Comparison of ENCODE assay signal across 1 cellular context in genomic region chr20:49245921-49246740, GRCh38.
TF ChIP-seq lines count a peak whose summit lies in the region.

No MANE protein-coding gene starts in this region.

TF ChIP-seq in HepG2, 621 proteins besides CTCF, POLR2A, EP300 and RAD21 (continued from another document and continues in another):
- TF ChIP-seq AFF4 (CRISPR knock-in tag; IDR thresholded peaks at IDR 0.05) (no peak), DPF2 (CRISPR knock-in tag; IDR thresholded peaks at IDR 0.05; ENCODE audit: borderline replicate concordance, low read depth) (no peak), MED1 (CRISPR knock-in tag; IDR thresholded peaks at IDR 0.05) (no peak), THRA (CRISPR knock-in tag; IDR thresholded peaks at IDR 0.05; ENCODE audit: borderline replicate concordance) (0 out of 2 replicates have a peak, but pooled peaks have one; percentile 36), SSRP1 (CRISPR knock-in tag; IDR thresholded peaks at IDR 0.05) (peak; percentile 80; the same call in 1 of the 2 replicates), ZBED4 (CRISPR knock-in tag; IDR thresholded peaks at IDR 0.05; ENCODE audit: borderline replicate concordance) (no peak), TSC22D2 (CRISPR knock-in tag; IDR thresholded peaks at IDR 0.05; ENCODE audit: borderline replicate concordance) (0 out of 2 replicates have a peak, but pooled peaks have one; percentile 26), PHF8 (CRISPR knock-in tag; IDR thresholded peaks at IDR 0.05) (no peak), ERF (CRISPR knock-in tag; IDR thresholded peaks at IDR 0.05) (peak; percentile 51; the same call in 1 of the 2 replicates), ZFP37 (CRISPR knock-in tag; IDR thresholded peaks at IDR 0.05; ENCODE audit: borderline replicate concordance) (0 out of 2 replicates have a peak, but pooled peaks have one; percentile 71), ETV6 (CRISPR knock-in tag; conservative IDR thresholded peaks at IDR 0.05) (0 out of 2 replicates have a peak, but pooled peaks have one; percentile 17), FUBP1 (CRISPR knock-in tag; IDR thresholded peaks at IDR 0.05; ENCODE audit: borderline replicate concordance) (no peak), SMC3 (IDR thresholded peaks at IDR 0.05; ENCODE audit: low read length) (peak; percentile 74), ZNF225 (CRISPR knock-in tag; IDR thresholded peaks at IDR 0.05) (no peak), ZNF598 (CRISPR knock-in tag; IDR thresholded peaks at IDR 0.05; ENCODE audit: borderline replicate concordance) (0 out of 2 replicates have a peak, but pooled peaks have one; percentile 33), ZNF569 (CRISPR knock-in tag; IDR thresholded peaks at IDR 0.05; ENCODE audit: borderline replicate concordance) (no peak), ZNF576 (CRISPR knock-in tag; IDR thresholded peaks at IDR 0.05) (no peak), GFI1 (CRISPR knock-in tag; IDR thresholded peaks at IDR 0.05; ENCODE audit: borderline replicate concordance) (no peak), SAP130 (CRISPR knock-in tag; IDR thresholded peaks at IDR 0.05; ENCODE audit: low read depth) (peak; percentile 47), ZNF235 (CRISPR knock-in tag; IDR thresholded peaks at IDR 0.05; ENCODE audit: borderline replicate concordance) (no peak), ZBTB34 (CRISPR knock-in tag; IDR thresholded peaks at IDR 0.05) (0 out of 2 replicates have a peak, but pooled peaks have one; percentile 29), GATAD1 (CRISPR knock-in tag; IDR thresholded peaks at IDR 0.05) (no peak), HBP1 (CRISPR knock-in tag; IDR thresholded peaks at IDR 0.05; ENCODE audit: low read depth) (no peak), ZFAT (CRISPR knock-in tag; conservative IDR thresholded peaks at IDR 0.05) (no peak), KLF11 (CRISPR knock-in tag; IDR thresholded peaks at IDR 0.05) (0 out of 2 replicates have a peak, but pooled peaks have one; percentile 49), CEBPG (CRISPR knock-in tag; IDR thresholded peaks at IDR 0.05) (no peak), ZBTB7B (CRISPR knock-in tag; IDR thresholded peaks at IDR 0.05) (no peak), ZNF253 (CRISPR knock-in tag; IDR thresholded peaks at IDR 0.05; ENCODE audit: borderline replicate concordance) (no peak), ZNF644 (CRISPR knock-in tag; IDR thresholded peaks at IDR 0.05; ENCODE audit: low read depth) (no peak), PREB (CRISPR knock-in tag; IDR thresholded peaks at IDR 0.05) (no peak), MEIS2 (CRISPR knock-in tag; IDR thresholded peaks at IDR 0.05) (no peak), REST (IDR thresholded peaks at IDR 0.05; ENCODE audit: borderline replicate concordance in 1 of 2, low read depth in 1 of 2, low read length in 2 of 2) (no peak), KDM2A (CRISPR knock-in tag; IDR thresholded peaks at IDR 0.05; ENCODE audit: borderline replicate concordance, low read depth) (peak; percentile 46; the same call in 1 of the 2 replicates), SIX1 (CRISPR knock-in tag; IDR thresholded peaks at IDR 0.05; ENCODE audit: borderline replicate concordance) (no peak), ZNF547 (CRISPR knock-in tag; IDR thresholded peaks at IDR 0.05) (no peak), YY1 (IDR thresholded peaks at IDR 0.05; ENCODE audit: insufficient read depth, insufficient replicate concordance, low read depth, low read length) (no peak), ATF2 (CRISPR knock-in tag; IDR thresholded peaks at IDR 0.05) (0 out of 2 replicates have a peak, but pooled peaks have one; percentile 19), ZNF367 (CRISPR knock-in tag; IDR thresholded peaks at IDR 0.05; ENCODE audit: borderline replicate concordance) (no peak)
